Comparison of ENCODE assay signal across 8 cellular contexts in the genomic region with DNA sequence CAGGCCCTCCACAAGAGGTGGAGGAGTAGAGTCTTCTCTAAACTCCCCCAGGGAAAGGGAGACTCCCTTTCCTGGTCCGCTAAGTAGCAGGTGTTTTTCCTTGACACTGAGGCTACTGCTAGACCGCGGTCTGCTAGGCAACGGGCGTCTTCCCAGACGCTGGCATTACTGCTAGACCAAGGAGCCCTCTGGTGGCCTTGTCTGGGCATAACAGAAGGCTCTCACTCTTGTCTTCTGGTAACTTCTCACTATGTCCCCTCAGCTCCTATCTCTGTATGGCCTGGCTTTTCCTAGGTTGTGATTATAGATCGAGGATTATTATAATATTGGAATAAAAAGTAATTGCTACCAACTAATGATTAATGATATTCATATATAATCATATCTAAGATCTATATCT. TPM values are rescaled to one million over a fixed set of nuclear protein-coding genes. Genes with fewer than 3 reads are reported as not detected.
A peak's percentile ranks its signal among the peaks of the same experiment; 100 is the strongest.
DNase-seq lines count a peak whose midpoint lies in the region; ATAC-seq, FAIRE-seq and TF ChIP-seq lines count a peak whose summit lies in the region.
"Not testable (repeated sequence)": the region's sequence is repeated elsewhere in the genome, so short reads cannot be mapped to it uniquely, and the experiment has no call there.

No MANE protein-coding gene starts in this region.

- DNase-seq in SHP77 treated with DMSO at 0.1 percent for 48 hours (lab: John Stamatoyannopoulos, UW) (peak; percentile 7), Right ventricle myocardium inferior (ENCODE audit: missing footprints) (peak; percentile 73), mucosa of descending colon (peak in 2 of 3 donors; percentile 31 to 41)
- DNase-seq in activated CD8-positive, alpha-beta memory T cell treated with anti-CD3 and anti-CD28 coated beads, Interleukin-2, amount 50 U/mL, for 4 hours = peak; percentile 30
- DNase-seq in bronchial epithelial cell (ENCODE audit: low read depth) = not testable (repeated sequence)
- peak; percentile 8 for DNase-seq in stimulated activated CD8-positive, alpha-beta memory T cell treated with anti-CD3 and anti-CD28 coated beads, Interleukin-4, amount 100 ng/mL, for 24 hours (ENCODE audit: low read depth)

- H3K27me3 ChIP-seq in bronchial epithelial cell (ENCODE audit: control insufficient read depth, insufficient read depth, low read length) = not testable (repeated sequence)

- intact Hi-C loops in Right ventricle myocardium inferior (cut with DNase I); mucosa of descending colon (cut with DNase I, micrococcal nuclease): not testable (repeated sequence)

- H3K36me3 ChIP-seq in bronchial epithelial cell (ENCODE audit: control insufficient read depth, insufficient read depth, low read length); mucosa of descending colon (ENCODE audit: low read depth): not testable (repeated sequence)

- H3K4me3 ChIP-seq in bronchial epithelial cell (ENCODE audit: low read depth, low read length); mucosa of descending colon: not testable (repeated sequence)

- FAIRE-seq in bronchial epithelial cell (lab: Jason Lieb, UNC) = not testable (repeated sequence)

- H3K4me1 ChIP-seq in mucosa of descending colon (ENCODE audit: low read depth) = not testable (repeated sequence)

- not testable (repeated sequence) for ATAC-seq in Right ventricle myocardium inferior, mucosa of descending colon

- TF ChIP-seq CTCF in C4-2B (conservative IDR thresholded peaks at IDR 0.05) = peak; percentile 59
- peak; percentile 4 for TF ChIP-seq CTCF in bronchial epithelial cell (IDR thresholded peaks at IDR 0.05; ENCODE audit: insufficient read depth, low read length, severe bottlenecking)
- not testable (repeated sequence) for TF ChIP-seq CTCF in mucosa of descending colon (IDR thresholded peaks at IDR 0.05)

- TF ChIP-seq EP300 in Ishikawa (IDR thresholded peaks at IDR 0.05; ENCODE audit: borderline replicate concordance) = not testable (repeated sequence)

- not testable (repeated sequence) for H3K27ac ChIP-seq in C4-2B

- peaks cover 84% of the 10 kb centered on the region for H3K9me3 ChIP-seq in mucosa of descending colon

- peak; percentile 46 for TF ChIP-seq RAD21 in Ishikawa (IDR thresholded peaks at IDR 0.05; ENCODE audit: low read depth)

RNA-seq across cellular contexts. Expression of gene ZNF93, which starts 29.7 kb away (rescaled TPM):
- 2.7 and 3.2 TPM in 2 replicates for total RNA-seq in bronchial epithelial cell
- total RNA-seq in Right ventricle myocardium inferior = 1.7 TPM
- 1 to 10 TPM; 3.2 to 6.1 (median 3.8) TPM for total RNA-seq in mucosa of descending colon
